Comparison of ENCODE assay signal across 7 cellular contexts in the genomic region with DNA sequence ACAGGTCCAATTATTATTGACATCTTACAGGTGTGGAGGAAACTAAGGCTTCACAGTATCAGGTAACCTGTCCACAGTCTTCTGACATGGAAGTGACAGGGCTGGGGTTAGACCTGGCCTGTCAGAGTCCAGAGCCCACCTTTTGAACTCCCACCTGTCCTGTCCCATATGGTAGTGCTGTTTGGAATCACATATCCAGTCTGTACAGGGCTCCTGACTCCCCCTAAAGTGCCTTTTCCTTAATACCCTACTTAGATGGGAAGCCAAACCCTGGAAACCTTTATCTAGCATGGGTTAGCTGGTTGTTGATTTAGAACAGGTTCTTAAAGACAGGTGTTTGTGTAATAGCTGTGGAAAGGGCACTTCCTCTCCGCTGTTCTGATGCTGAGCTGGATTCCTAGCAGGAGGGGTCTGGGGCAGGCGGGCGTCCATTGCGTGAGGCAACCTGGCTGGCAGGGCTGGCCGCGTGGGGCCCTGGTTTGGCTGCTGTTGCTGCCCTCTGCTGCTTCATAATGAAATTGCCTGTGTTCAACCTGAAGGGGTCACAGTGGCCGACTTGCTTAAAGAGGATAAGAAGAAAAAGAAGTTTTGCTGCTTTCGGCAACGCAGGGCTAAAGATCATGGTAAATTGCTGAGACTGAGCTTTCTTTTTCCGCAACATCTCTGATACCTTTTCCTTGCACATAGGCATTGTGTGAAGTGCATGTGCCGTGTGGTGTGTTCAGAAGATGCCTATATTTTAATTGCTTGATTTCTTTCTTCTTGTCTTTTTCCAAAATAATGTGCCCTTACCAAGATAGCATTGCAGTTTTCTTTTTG.
A peak's percentile ranks its signal among the peaks of the same experiment; 100 is the strongest.
DNase-seq lines count a peak whose midpoint lies in the region; ATAC-seq, FAIRE-seq and TF ChIP-seq lines count a peak whose summit lies in the region.

No MANE protein-coding gene starts in this region.

- no peaks in the 10 kb centered on the region for H3K27me3 Mint-ChIP-seq in activated CD4-positive, alpha-beta memory T cell treated with anti-CD3 and anti-CD28 coated beads, Interleukin-2, amount 10 ng/mL, durations not matched to agents 7 days and 5 days

- no peaks in the 10 kb centered on the region for H3K36me3 ChIP-seq in effector memory CD4-positive, alpha-beta T cell (ENCODE audit: control insufficient read depth, insufficient read depth, low read length)

- POLR2A ChIA-PET in activated CD4-positive, alpha-beta memory T cell treated with anti-CD3 and anti-CD28 coated beads, Interleukin-2, amount 10 ng/mL, durations not matched to agents 7 days and 5 days (lab: Charles Lee) = interaction anchor here (0.9 to 1.5 kb wide), 4 partner anchors 10 to 41 kb away, joined by 3 to 6 read pairs (median 4); no protein-coding TSS in a partner anchor

- no peaks in the 10 kb centered on the region for H3K9me3 ChIP-seq in effector memory CD4-positive, alpha-beta T cell (ENCODE audit: control insufficient read depth, low read length)

- H3K4me3 ChIP-seq in effector memory CD4-positive, alpha-beta T cell (ENCODE audit: insufficient read depth, low read depth, low read length, poor library complexity, severe bottlenecking) = no peak overlapping the region

- H3K27me3 ChIP-seq in effector memory CD4-positive, alpha-beta T cell (replicated peaks; ENCODE audit: control insufficient read depth, insufficient read depth, low read length, poor library complexity, severe bottlenecking) = no peaks in the 10 kb centered on the region

- ATAC-seq in HG02884 (IDR thresholded peaks at IDR 0.05; ENCODE audit: unreplicated experiment) = peak; percentile 60

- CTCF ChIA-PET in activated CD4-positive, alpha-beta memory T cell treated with anti-CD3 and anti-CD28 coated beads, Interleukin-2, amount 10 ng/mL, durations not matched to agents 7 days and 5 days (lab: Charles Lee) = interaction anchor here (0.7 to 5.3 kb wide), 30 partner anchors 8 to 490 kb away, joined by 3 to 54 read pairs (median 4); a partner anchor contains a TSS

- no peaks in the 10 kb centered on the region for H3K9me3 Mint-ChIP-seq in activated CD4-positive, alpha-beta memory T cell treated with anti-CD3 and anti-CD28 coated beads, Interleukin-2, amount 10 ng/mL, durations not matched to agents 7 days and 5 days

- H3K4me1 Mint-ChIP-seq in activated CD4-positive, alpha-beta memory T cell treated with anti-CD3 and anti-CD28 coated beads, Interleukin-2, amount 10 ng/mL, durations not matched to agents 7 days and 5 days = peaks cover 58% of the 10 kb centered on the region

- peak; percentile 51 for DNase-seq in GM12891 (ENCODE audit: insufficient read length, low spot score)
- DNase-seq in NCI-H69 (lab: John Stamatoyannopoulos, UW) = peak; percentile 80
- DNase-seq in activated CD4-positive, alpha-beta memory T cell treated with anti-CD3 and anti-CD28 coated beads, Interleukin-2, amount 10 ng/mL, durations not matched to agents 7 days and 5 days = peak; percentile 75
- peak; percentile 8 to 21 (median 12) for DNase-seq in effector memory CD4-positive, alpha-beta T cell
- DNase-seq in medulla oblongata (ENCODE audit: extremely low spot score) = peak; percentile 83
- peak; percentile 16 for DNase-seq in stimulated activated CD8-positive, alpha-beta memory T cell treated with anti-CD3 and anti-CD28 coated beads, Interleukin-15, amount 100 ng/mL, for 1 hour (ENCODE audit: low read depth)

- peak; percentile 87 for FAIRE-seq in GM12891 (lab: Jason Lieb, UNC)

- TF ChIP-seq POLR2A in GM12891 (IDR thresholded peaks at IDR 0.05; ENCODE audit: low read depth, low read length) = no peak

- H3K27ac Mint-ChIP-seq in activated CD4-positive, alpha-beta memory T cell treated with anti-CD3 and anti-CD28 coated beads, Interleukin-2, amount 10 ng/mL, durations not matched to agents 7 days and 5 days = no peak overlapping the region

- H3K4me3 Mint-ChIP-seq in activated CD4-positive, alpha-beta memory T cell treated with anti-CD3 and anti-CD28 coated beads, Interleukin-2, amount 10 ng/mL, durations not matched to agents 7 days and 5 days = no peak overlapping the region

- H3K36me3 Mint-ChIP-seq in activated CD4-positive, alpha-beta memory T cell treated with anti-CD3 and anti-CD28 coated beads, Interleukin-2, amount 10 ng/mL, durations not matched to agents 7 days and 5 days (ENCODE audit: low read depth) = no peaks in the 10 kb centered on the region

- H3K27ac ChIP-seq in effector memory CD4-positive, alpha-beta T cell (ENCODE audit: insufficient read depth, low read length, poor library complexity, severe bottlenecking) = no peak overlapping the region

- no peaks in the 10 kb centered on the region for H3K4me1 ChIP-seq in effector memory CD4-positive, alpha-beta T cell (ENCODE audit: control insufficient read depth, insufficient read depth, low read length, poor library complexity, severe bottlenecking)

TF ChIP-seq in GM12891, 5 proteins besides CTCF, POLR2A, EP300 and RAD21:
- TF ChIP-seq POLR2AphosphoS5 (IDR thresholded peaks at IDR 0.05; ENCODE audit: low read depth, low read length) = no peak
- no peak for TF ChIP-seq TAF1 (IDR thresholded peaks at IDR 0.05; ENCODE audit: low read depth, low read length)
- no peak for TF ChIP-seq POU2F2 (IDR thresholded peaks at IDR 0.05; ENCODE audit: low read depth, low read length)
TF ChIP-seq in GM12891: peak in this region for 0.

Comparison
In these comparisons a context has a peak if more than half of its experiments do, and no peak if none do; other contexts are left out.
1. DNase-seq: peak in every context shown above with its lines; median percentile 83 in medulla oblongata; 80 in NCI-H69; 75 in activated CD4-positive, alpha-beta memory T cell treated with anti-CD3 and anti-CD28 coated beads, Interleukin-2, amount 10 ng/mL, durations not matched to agents 7 days and 5 days; 51 in GM12891; 16 in stimulated activated CD8-positive, alpha-beta memory T cell treated with anti-CD3 and anti-CD28 coated beads, Interleukin-15, amount 100 ng/mL, for 1 hour; 12 in effector memory CD4-positive, alpha-beta T cell.